Comparison of ENCODE assay signal across 8 cellular contexts in genomic region chr17:74646231-74646630, GRCh38. TPM values are rescaled to one million over a fixed set of nuclear protein-coding genes. Genes with fewer than 3 reads are reported as not detected.
A peak's percentile ranks its signal among the peaks of the same experiment; 100 is the strongest.
DNase-seq lines count a peak whose midpoint lies in the region; ATAC-seq, FAIRE-seq and TF ChIP-seq lines count a peak whose summit lies in the region.

No MANE protein-coding gene starts in this region.

- no peaks in the 10 kb centered on the region for H3F3A ChIP-seq in SU-DHL-6 (ENCODE audit: insufficient read depth)

- no TSS peak for BruUV-seq in IMR-90 (replicated peaks; lab: Mats Ljungman, UMichigan)
- BruUV-seq in HepG2 (replicated peaks; lab: Mats Ljungman, UMichigan), result no TSS peak

- POLR2A ChIA-PET in IMR-90 (lab: Charles Lee; ENCODE audit: unreplicated experiment) (no interaction called here), HepG2 (lab: Yijun Ruan, JAX) (no interaction called here)

- H4K91ac ChIP-seq in IMR-90 (ENCODE audit: insufficient read depth, low read depth, low read length), result no peak overlapping the region

- no peak overlapping the region for H3K4ac ChIP-seq in IMR-90 (ENCODE audit: low read depth, low read length)

- H3K27me3 Mint-ChIP-seq in activated naive CD4-positive, alpha-beta T cell treated with anti-CD3 and anti-CD28 coated beads for 36 hours (ENCODE audit: low read depth), result peaks cover 4% of the 10 kb centered on the region

- TF ChIP-seq EP300 in HepG2 (IDR thresholded peaks at IDR 0.05; ENCODE audit: low read depth in 2 of 2, low read length in 2 of 2) (no peak), HepG2 (CRISPR knock-in tag; IDR thresholded peaks at IDR 0.05; ENCODE audit: borderline replicate concordance) (no peak)

- no peak overlapping the region for H3K23ac ChIP-seq in IMR-90 (ENCODE audit: low read depth, low read length)

- no peaks in the 10 kb centered on the region for H3K9me2 ChIP-seq in SU-DHL-6 (replicated peaks; ENCODE audit: insufficient read depth, low read length)

- dilution Hi-C loops in IMR-90 (cut with HindIII; ENCODE audit: low sequenced_read_pairs, unreplicated experiment), result no loop called here

- no peaks in the 10 kb centered on the region for H3K9me3 Mint-ChIP-seq in activated naive CD4-positive, alpha-beta T cell treated with anti-CD3 and anti-CD28 coated beads for 36 hours

- H3K4me1 ChIP-seq in DND-41 (ENCODE audit: insufficient read depth, low read length), result no peaks in the 10 kb centered on the region
- no peaks in the 10 kb centered on the region for H3K4me1 ChIP-seq in IMR-90 (ENCODE audit: control insufficient read depth, insufficient read depth, low read length)
- no peaks in the 10 kb centered on the region for H3K4me1 ChIP-seq in HepG2 (ENCODE audit: insufficient read depth, low read length)

- H3K4me2 ChIP-seq in DND-41 (ENCODE audit: insufficient read depth, low read length) (no peak overlapping the region), IMR-90 (ENCODE audit: low read depth, low read length) (no peak overlapping the region), SU-DHL-6 (ENCODE audit: low read depth, low read length, poor library complexity, severe bottlenecking) (no peak overlapping the region), HepG2 (ENCODE audit: low read depth, low read length) (no peak overlapping the region)

- H2BK5ac ChIP-seq in IMR-90 (ENCODE audit: low read depth, low read length, poor library complexity, severe bottlenecking), result no peak overlapping the region

- H3K27ac Mint-ChIP-seq in activated naive CD4-positive, alpha-beta T cell treated with anti-CD3 and anti-CD28 coated beads for 36 hours, result no peak overlapping the region

- H3K4me1 Mint-ChIP-seq in activated naive CD4-positive, alpha-beta T cell treated with anti-CD3 and anti-CD28 coated beads for 36 hours (ENCODE audit: low read depth), result no peaks in the 10 kb centered on the region

- H3K4me3 ChIP-seq in DND-41 (ENCODE audit: low read depth in 1 of 2, low read length in 2 of 2), result no peak overlapping the region
- H3K4me3 ChIP-seq in IMR-90 (ENCODE audit: insufficient read depth, low read depth, low read length), result no peak overlapping the region
- H3K4me3 ChIP-seq in SU-DHL-6 (ENCODE audit: insufficient read depth, low read length, poor library complexity, severe bottlenecking), result no peak overlapping the region
- H3K4me3 ChIP-seq in HepG2 (replicated peaks in 1 of 3; ENCODE audit: insufficient read depth in 1 of 3, low read depth in 2 of 3, low read length in 3 of 3), result no peak overlapping the region

- peak; percentile 35; the same call in 1 of the 3 replicates for ATAC-seq in DND-41 (ENCODE audit: insufficient read depth, low read depth)
- no peak for ATAC-seq in IMR-90 (ENCODE audit: low read depth)
- ATAC-seq in HepG2, result no peak

- intact Hi-C loops in IMR-90 (cut with micrococcal nuclease), result no loop called here
- intact Hi-C loops in HepG2 (cut with micrococcal nuclease; ENCODE audit: unreplicated experiment), result no loop called here
- intact Hi-C loops in activated naive CD4-positive, alpha-beta T cell treated with anti-CD3 and anti-CD28 coated beads for 36 hours (cut with micrococcal nuclease), result no loop called here

- no peak overlapping the region for H4K8ac ChIP-seq in IMR-90 (ENCODE audit: low read depth in 2 of 2, low read length in 2 of 2)

- no peak overlapping the region for H2BK20ac ChIP-seq in IMR-90 (ENCODE audit: low read depth, low read length)

- H3K4me3 Mint-ChIP-seq in activated naive CD4-positive, alpha-beta T cell treated with anti-CD3 and anti-CD28 coated beads for 36 hours, result no peak overlapping the region

- H3K18ac ChIP-seq in IMR-90 (ENCODE audit: low read depth, low read length), result no peak overlapping the region

- DNase-seq in DND-41, result no peak
- DNase-seq in IMR-90, result no peak
- peak; percentile 13 for DNase-seq in HepG2 (ENCODE audit: low spot score)
- no peak for DNase-seq in activated naive CD4-positive, alpha-beta T cell treated with anti-CD3 and anti-CD28 coated beads for 36 hours
- no peak for DNase-seq in stimulated activated CD4-positive, alpha-beta T cell treated with anti-CD3 and anti-CD28 coated beads, Interleukin-2, amount 100 ng/mL, for 48 hours
- no peak for DNase-seq in GM19238 (ENCODE audit: insufficient read length, low spot score)
- no peak for DNase-seq in anterior cingulate cortex (lab: John Stamatoyannopoulos, UW)

- TF ChIP-seq POLR2A in IMR-90 (IDR thresholded peaks at IDR 0.05; ENCODE audit: low read depth, low read length) (no peak), HepG2 (IDR thresholded peaks at IDR 0.05; ENCODE audit: insufficient read depth in 1 of 2, low read depth in 2 of 2, low read length in 2 of 2) (no peak)

- no peak overlapping the region for H3K14ac ChIP-seq in IMR-90 (replicated peaks; ENCODE audit: low read depth, low read length)

- CTCF ChIA-PET in IMR-90 (lab: Yijun Ruan, JAX), result no interaction called here
- CTCF ChIA-PET in HepG2 (lab: Yijun Ruan, JAX; ENCODE audit: low intra/inter-chr PET ratio, low total read pairs), result no interaction called here
- CTCF ChIA-PET in activated naive CD4-positive, alpha-beta T cell treated with anti-CD3 and anti-CD28 coated beads for 36 hours (lab: Charles Lee), result no interaction called here

- no peak for FAIRE-seq in HepG2 (lab: Jason Lieb, UNC)

- TF ChIP-seq RAD21 in IMR-90 (IDR thresholded peaks at IDR 0.05; ENCODE audit: low read length) (no peak), HepG2 (CRISPR knock-in tag; IDR thresholded peaks at IDR 0.05) (no peak)

- H3K27me3 ChIP-seq in DND-41 (ENCODE audit: insufficient read depth, low read length, poor library complexity) (peaks cover 35% of the 10 kb centered on the region), IMR-90 (ENCODE audit: control insufficient read depth, insufficient read depth, low read length) (no peaks in the 10 kb centered on the region; the same call in 1 of the 2 replicates), SU-DHL-6 (ENCODE audit: low read length) (no peaks in the 10 kb centered on the region), HepG2 (ENCODE audit: control insufficient read depth in 1 of 2, insufficient read depth in 2 of 2, low read length in 2 of 2) (peaks cover 8 to 54% of the 10 kb centered on the region in 2 experiments; a peak in 4 of 5 replicates)

- no peak overlapping the region for H2BK15ac ChIP-seq in IMR-90 (ENCODE audit: low read depth, low read length)

- H3K36me3 ChIP-seq in DND-41 (ENCODE audit: insufficient read depth, low read length) (no peaks in the 10 kb centered on the region), IMR-90 (ENCODE audit: control insufficient read depth, insufficient read depth, low read length) (no peaks in the 10 kb centered on the region), SU-DHL-6 (ENCODE audit: low read length) (no peaks in the 10 kb centered on the region), HepG2 (replicated peaks in 1 of 2; ENCODE audit: control insufficient read depth in 1 of 2, insufficient read depth in 2 of 2, low read length in 2 of 2) (no peaks in the 10 kb centered on the region)

- H3K9ac ChIP-seq in DND-41 (ENCODE audit: low read depth, low read length) (no peak overlapping the region), IMR-90 (ENCODE audit: low read depth, low read length) (no peak overlapping the region), SU-DHL-6 (ENCODE audit: low read length) (no peak overlapping the region), HepG2 (ENCODE audit: insufficient read depth, low read depth, low read length) (no peak overlapping the region)

- no peaks in the 10 kb centered on the region for H3K79me2 ChIP-seq in DND-41 (ENCODE audit: insufficient read depth, low read length)
- H3K79me2 ChIP-seq in SU-DHL-6 (ENCODE audit: insufficient read depth, low read length), result no peaks in the 10 kb centered on the region
- H3K79me2 ChIP-seq in HepG2 (ENCODE audit: insufficient read depth, low read length), result no peaks in the 10 kb centered on the region

- H3K9me3 ChIP-seq in DND-41 (ENCODE audit: insufficient read depth, low read length, severe bottlenecking), result no peaks in the 10 kb centered on the region
- H3K9me3 ChIP-seq in IMR-90 (ENCODE audit: control insufficient read depth, insufficient read depth, low read length), result no peaks in the 10 kb centered on the region
- no peaks in the 10 kb centered on the region for H3K9me3 ChIP-seq in SU-DHL-6 (ENCODE audit: insufficient read depth, low read length)
- H3K9me3 ChIP-seq in HepG2 (ENCODE audit: low read length), result no peaks in the 10 kb centered on the region

- no peak overlapping the region for H3K56ac ChIP-seq in IMR-90 (ENCODE audit: extremely low read depth, insufficient read depth, low read length)

- no peaks in the 10 kb centered on the region for H3K9me1 ChIP-seq in IMR-90 (ENCODE audit: insufficient read depth, low read length)

- no peak overlapping the region for H2AK9ac ChIP-seq in IMR-90 (replicated peaks; ENCODE audit: low read depth, low read length, poor library complexity)

- no peak overlapping the region for H4K5ac ChIP-seq in IMR-90 (ENCODE audit: low read depth, low read length)

- no peaks in the 10 kb centered on the region for H3K36me3 Mint-ChIP-seq in activated naive CD4-positive, alpha-beta T cell treated with anti-CD3 and anti-CD28 coated beads for 36 hours (ENCODE audit: low read depth)

- 70% methylated on average over 1 of the region's 3 CpGs; no CpG with 5 or more reads in 1 of the 2 experiments for WGBS in IMR-90 (ENCODE audit: extremely low coverage in 2 of 2, insufficient read length in 1 of 2), 2 experiments
- WGBS in HepG2 (ENCODE audit: low lambda C conversion rate), result 50% methylated on average over 3 of the region's 3 CpGs

- H4K20me1 ChIP-seq in DND-41 (ENCODE audit: insufficient read depth, low read length) (no peaks in the 10 kb centered on the region), IMR-90 (ENCODE audit: insufficient read depth, low read length) (no peaks in the 10 kb centered on the region), SU-DHL-6 (ENCODE audit: low read depth, low read length) (no peaks in the 10 kb centered on the region), HepG2 (ENCODE audit: insufficient read depth, low read length) (no peaks in the 10 kb centered on the region)

- no peaks in the 10 kb centered on the region for H3K79me1 ChIP-seq in IMR-90 (ENCODE audit: low read depth in 1 of 2, low read length in 2 of 2)

- H3K27ac ChIP-seq in DND-41 (ENCODE audit: low read length) (no peak overlapping the region), IMR-90 (ENCODE audit: insufficient read depth, low read length) (no peak overlapping the region), SU-DHL-6 (ENCODE audit: low read depth, low read length) (no peak overlapping the region), HepG2 (ENCODE audit: extremely low read length, insufficient read depth, low read length) (no peak overlapping the region)

- H2BK120ac ChIP-seq in IMR-90 (ENCODE audit: low read depth, low read length), result no peak overlapping the region

- in situ Hi-C loops in IMR-90 (cut with MboI; ENCODE audit: low sequenced_read_pairs) (no loop called here), HepG2 (cut with HindIII; ENCODE audit: extremely low pct_ligation_motif_present, low pct_unique_long_range_greater_than_20kb) (no loop called here)

- H2AFZ ChIP-seq in DND-41 (ENCODE audit: low read depth, low read length), result no peak overlapping the region
- no peak overlapping the region for H2AFZ ChIP-seq in IMR-90 (replicated peaks; ENCODE audit: low read length, poor library complexity)
- H2AFZ ChIP-seq in SU-DHL-6 (ENCODE audit: low read depth, low read length, severe bottlenecking), result no peak overlapping the region
- H2AFZ ChIP-seq in HepG2 (ENCODE audit: low read length), result no peak overlapping the region

- no peak overlapping the region for H2AK5ac ChIP-seq in IMR-90 (ENCODE audit: low read depth, low read length)

- TF ChIP-seq CTCF in DND-41 (IDR thresholded peaks at IDR 0.05; ENCODE audit: borderline replicate concordance, extremely low read depth, low read length, poor library complexity, severe bottlenecking) (peak; percentile 56), IMR-90 (conservative IDR thresholded peaks at IDR 0.05; ENCODE audit: low read depth, low read length) (0 out of 2 replicates have a peak, but pooled peaks have one; percentile 4), SU-DHL-6 (IDR thresholded peaks at IDR 0.05; ENCODE audit: insufficient read depth, low read length, poor library complexity, severe bottlenecking) (peak; percentile 21), HepG2 (CRISPR knock-in tag; IDR thresholded peaks at IDR 0.05) (peak; percentile 23; the same call in 1 of the 2 replicates)

RNA-seq across cellular contexts. Expression of gene CD300E, which starts 22.7 kb away (rescaled TPM):
- not detected in 2 replicates for total RNA-seq in IMR-90 (2012; rRNA removed)
- polyA plus RNA-seq in IMR-90 (2012; rRNA removed), result not detected in 2 replicates
- polyA plus RNA-seq in IMR-90 (2012; cell fraction: cytosol; rRNA removed), result not detected in 2 replicates
- not detected in 2 replicates for polyA plus RNA-seq in IMR-90 (2012; cell fraction: nucleus; rRNA removed; ENCODE audit: low replicate concordance)
- not detected in 2 replicates for total RNA-seq in HepG2 (2016; rRNA removed; fragmentation: Illumina TruSeq; extraction: Trizol)
- not detected in 2 replicates for total RNA-seq in HepG2 (2016; cell fraction: cytosol; rRNA removed; fragmentation: Illumina TruSeq; extraction: Trizol; ENCODE audit: low read depth)
- total RNA-seq in HepG2 (2016; cell fraction: insoluble cytoplasmic fraction; rRNA removed; fragmentation: Illumina TruSeq; extraction: Trizol), result not detected in 2 replicates
- total RNA-seq in HepG2 (2016; cell fraction: membrane; rRNA removed; fragmentation: Illumina TruSeq; extraction: Trizol), result not detected in 2 replicates
- not detected in 2 replicates for total RNA-seq in HepG2 (2016; cell fraction: nucleus; rRNA removed; fragmentation: Illumina TruSeq; extraction: Trizol)
- polyA plus RNA-seq in HepG2 (2011; rRNA removed), result not detected in 2 replicates
- polyA plus RNA-seq in HepG2 (2011; cell fraction: cytosol; rRNA removed), result not detected in 2 replicates
- polyA plus RNA-seq in HepG2 (2011; cell fraction: nucleus; rRNA removed), result not detected in 2 replicates
- polyA plus RNA-seq in HepG2 (2012), result not detected in 2 replicates
- not detected in 2 replicates for polyA plus RNA-seq in HepG2 (2016; cell fraction: cytosol; fragmentation: Illumina TruSeq; extraction: Trizol; ENCODE audit: low read depth)
- polyA plus RNA-seq in HepG2 (2016; cell fraction: insoluble cytoplasmic fraction; fragmentation: Illumina TruSeq; extraction: Trizol; ENCODE audit: low read depth), result not detected in 2 replicates
- not detected in 2 replicates for polyA plus RNA-seq in HepG2 (2016; cell fraction: membrane; fragmentation: Illumina TruSeq; extraction: Trizol; ENCODE audit: low read depth)
- polyA plus RNA-seq in HepG2 (2016; cell fraction: nucleus; fragmentation: Illumina TruSeq; extraction: Trizol; ENCODE audit: insufficient read depth, low read depth), result not detected in 2 replicates
- not detected in 2 replicates for polyA minus RNA-seq in HepG2 (2011; rRNA and poly(A)+ RNA removed; ENCODE audit: low replicate concordance)
- polyA minus RNA-seq in HepG2 (2011; cell fraction: cytosol; rRNA and poly(A)+ RNA removed), result not detected in 2 replicates
- not detected in 2 replicates for polyA minus RNA-seq in HepG2 (2011; cell fraction: nucleus; rRNA and poly(A)+ RNA removed)
- not detected for total RNA-seq in activated naive CD4-positive, alpha-beta T cell treated with anti-CD3 and anti-CD28 coated beads for 36 hours

RNA-seq across cellular contexts. Expression of gene CD300LD, which starts 54.1 kb away (rescaled TPM):
- total RNA-seq in IMR-90 (2012; rRNA removed) (not detected in 2 replicates), HepG2 (2016; rRNA removed; fragmentation: Illumina TruSeq; extraction: Trizol) (not detected in 2 replicates)
- polyA plus RNA-seq in IMR-90 (2012; rRNA removed) (not detected in 2 replicates), HepG2 (2011; rRNA removed) (not detected in 2 replicates)
- polyA plus RNA-seq in IMR-90 (2012; cell fraction: cytosol; rRNA removed), result not detected in 2 replicates
- not detected in 2 replicates for polyA plus RNA-seq in IMR-90 (2012; cell fraction: nucleus; rRNA removed; ENCODE audit: low replicate concordance)
- not detected in 2 replicates for total RNA-seq in HepG2 (2016; cell fraction: cytosol; rRNA removed; fragmentation: Illumina TruSeq; extraction: Trizol; ENCODE audit: low read depth)
- total RNA-seq in HepG2 (2016; cell fraction: insoluble cytoplasmic fraction; rRNA removed; fragmentation: Illumina TruSeq; extraction: Trizol), result not detected in 2 replicates
- total RNA-seq in HepG2 (2016; cell fraction: membrane; rRNA removed; fragmentation: Illumina TruSeq; extraction: Trizol), result not detected in 2 replicates
- total RNA-seq in HepG2 (2016; cell fraction: nucleus; rRNA removed; fragmentation: Illumina TruSeq; extraction: Trizol), result not detected in 2 replicates
- polyA plus RNA-seq in HepG2 (2011; cell fraction: cytosol; rRNA removed), result not detected in 2 replicates
- polyA plus RNA-seq in HepG2 (2011; cell fraction: nucleus; rRNA removed), result not detected in 2 replicates
- not detected in 2 replicates for polyA plus RNA-seq in HepG2 (2012)
- polyA plus RNA-seq in HepG2 (2016; cell fraction: cytosol; fragmentation: Illumina TruSeq; extraction: Trizol; ENCODE audit: low read depth), result not detected in 2 replicates
- not detected in 2 replicates for polyA plus RNA-seq in HepG2 (2016; cell fraction: insoluble cytoplasmic fraction; fragmentation: Illumina TruSeq; extraction: Trizol; ENCODE audit: low read depth)
- not detected in 2 replicates for polyA plus RNA-seq in HepG2 (2016; cell fraction: membrane; fragmentation: Illumina TruSeq; extraction: Trizol; ENCODE audit: low read depth)
- polyA plus RNA-seq in HepG2 (2016; cell fraction: nucleus; fragmentation: Illumina TruSeq; extraction: Trizol; ENCODE audit: insufficient read depth, low read depth), result not detected in 2 replicates
- polyA minus RNA-seq in HepG2 (2011; rRNA and poly(A)+ RNA removed; ENCODE audit: low replicate concordance), result not detected in 2 replicates
- polyA minus RNA-seq in HepG2 (2011; cell fraction: cytosol; rRNA and poly(A)+ RNA removed), result not detected in 2 replicates
- not detected in 2 replicates for polyA minus RNA-seq in HepG2 (2011; cell fraction: nucleus; rRNA and poly(A)+ RNA removed)
- not detected for total RNA-seq in activated naive CD4-positive, alpha-beta T cell treated with anti-CD3 and anti-CD28 coated beads for 36 hours

Comparison
In these comparisons a context has a peak if more than half of its experiments do, and no peak if none do; other contexts are left out.
1. CTCF ChIP-seq: peak in every context shown above with its lines; median percentile 56 in DND-41; 23 in HepG2; 21 in SU-DHL-6; 4 in IMR-90.